In genomic region chr15:58065011-58065444, GRCh38 we compare ENCODE assay signal across 12 cellular contexts. TPM values are rescaled to one million over a fixed set of nuclear protein-coding genes. Genes with fewer than 3 reads are reported as not detected.
A peak's percentile ranks its signal among the peaks of the same experiment; 100 is the strongest.
DNase-seq lines count a peak whose midpoint lies in the region; ATAC-seq, FAIRE-seq and TF ChIP-seq lines count a peak whose summit lies in the region.
"Had no signal": no experiment of that assay in that cellular context is flagged by ENCODE, and none has a peak within 500 bp of the region (broad histone marks: within the 10 kb centered on the region; RNA-seq: fewer than 3 reads in every experiment).

No MANE protein-coding gene starts in this region.

- peak; percentile 55 for DNase-seq in NCI-H82 (lab: John Stamatoyannopoulos, UW)
- no peak for DNase-seq in NCI-H82 treated with DMSO at 0.1 percent for 48 hours (lab: John Stamatoyannopoulos, UW; ENCODE audit: unreplicated experiment)
- DNase-seq in colonic mucosa = peak; percentile 20
- DNase-seq in kidney tubule cell (ENCODE audit: low spot score) = peak; percentile 20
- peak in 1 of 2 donors; percentile 12 for DNase-seq in stimulated activated naive CD8-positive, alpha-beta T cell treated with anti-CD3 and anti-CD28 coated beads, Interleukin-15, amount 100 ng/mL, for 72 hours
- no peak for DNase-seq in HuH-7 (ENCODE audit: low spot score)
- no peak for DNase-seq in RCC 7860 (ENCODE audit: low spot score)
- DNase-seq: KBM-7 had no signal

- H3K4me3 ChIP-seq in colonic mucosa = peak overlapping the region; percentile 51

- no peaks in the 10 kb centered on the region for H3K36me3 ChIP-seq in colonic mucosa

- H3K27me3 ChIP-seq in colonic mucosa = peaks cover 50% of the 10 kb centered on the region

- intact Hi-C loops in colonic mucosa (cut with DNase I) = loop anchor here (5.0 to 10.0 kb wide), 3 partner anchors 93 to 510 kb away; no protein-coding TSS in a partner anchor

- peak overlapping the region; percentile 54 to 70 for H3K4me3 Mint-ChIP-seq in stimulated activated naive CD8-positive, alpha-beta T cell treated with anti-CD3 and anti-CD28 coated beads, Interleukin-15, amount 100 ng/mL, for 72 hours

- no peak overlapping the region for H3K27ac ChIP-seq in colonic mucosa
- H3K27ac ChIP-seq: parathyroid adenoma had no signal

- H3K9me3 Mint-ChIP-seq in stimulated activated naive CD8-positive, alpha-beta T cell treated with anti-CD3 and anti-CD28 coated beads, Interleukin-15, amount 100 ng/mL, for 72 hours = no peaks in the 10 kb centered on the region

- H3K4me1 ChIP-seq in colonic mucosa = peaks cover 4% of the 10 kb centered on the region
- H3K4me1 ChIP-seq: parathyroid adenoma had no signal

- H3K27ac Mint-ChIP-seq in stimulated activated naive CD8-positive, alpha-beta T cell treated with anti-CD3 and anti-CD28 coated beads, Interleukin-15, amount 100 ng/mL, for 72 hours = no peak overlapping the region

- no peaks in the 10 kb centered on the region for H3K9me3 ChIP-seq in colonic mucosa

- H3K9ac ChIP-seq in colonic mucosa (ENCODE audit: low read depth in 2 of 2, low read length in 2 of 2) = no peak overlapping the region
- H3K9ac ChIP-seq: parathyroid adenoma had no signal

- TF ChIP-seq CTCF in colonic mucosa (IDR thresholded peaks at IDR 0.05) = no peak

- peaks cover 7% of the 10 kb centered on the region for H3K4me1 Mint-ChIP-seq in stimulated activated naive CD8-positive, alpha-beta T cell treated with anti-CD3 and anti-CD28 coated beads, Interleukin-15, amount 100 ng/mL, for 72 hours

- no peak for FAIRE-seq in RCC 7860 (lab: Jason Lieb, UNC)
- FAIRE-seq: endometrium had no signal

- H3K27me3 Mint-ChIP-seq in stimulated activated naive CD8-positive, alpha-beta T cell treated with anti-CD3 and anti-CD28 coated beads, Interleukin-15, amount 100 ng/mL, for 72 hours = peaks cover 63% of the 10 kb centered on the region

- no peak for ATAC-seq in stimulated activated naive CD8-positive, alpha-beta T cell treated with anti-CD3 and anti-CD28 coated beads, Interleukin-15, amount 100 ng/mL, for 72 hours
- ATAC-seq in GM21786 (IDR thresholded peaks at IDR 0.05; ENCODE audit: unreplicated experiment) = no peak

RNA-seq across cellular contexts. Expression of gene ALDH1A2, which starts 0.5 kb away (rescaled TPM):
- 1 to 10 TPM; 1.9 to 2.5 TPM for total RNA-seq in colonic mucosa
- total RNA-seq: A172 had no signal

Comparison
In these comparisons a context has a peak if more than half of its experiments do, and no peak if none do; other contexts are left out.
1. DNase-seq: peak in NCI-H82 (single experiment), colonic mucosa (single experiment) and kidney tubule cell (single experiment); none in NCI-H82 treated with DMSO at 0.1 percent for 48 hours (single experiment), HuH-7 (single experiment) and RCC 7860 (single experiment).